Comparison of ENCODE assay signal across 8 cellular contexts in the genomic region with DNA sequence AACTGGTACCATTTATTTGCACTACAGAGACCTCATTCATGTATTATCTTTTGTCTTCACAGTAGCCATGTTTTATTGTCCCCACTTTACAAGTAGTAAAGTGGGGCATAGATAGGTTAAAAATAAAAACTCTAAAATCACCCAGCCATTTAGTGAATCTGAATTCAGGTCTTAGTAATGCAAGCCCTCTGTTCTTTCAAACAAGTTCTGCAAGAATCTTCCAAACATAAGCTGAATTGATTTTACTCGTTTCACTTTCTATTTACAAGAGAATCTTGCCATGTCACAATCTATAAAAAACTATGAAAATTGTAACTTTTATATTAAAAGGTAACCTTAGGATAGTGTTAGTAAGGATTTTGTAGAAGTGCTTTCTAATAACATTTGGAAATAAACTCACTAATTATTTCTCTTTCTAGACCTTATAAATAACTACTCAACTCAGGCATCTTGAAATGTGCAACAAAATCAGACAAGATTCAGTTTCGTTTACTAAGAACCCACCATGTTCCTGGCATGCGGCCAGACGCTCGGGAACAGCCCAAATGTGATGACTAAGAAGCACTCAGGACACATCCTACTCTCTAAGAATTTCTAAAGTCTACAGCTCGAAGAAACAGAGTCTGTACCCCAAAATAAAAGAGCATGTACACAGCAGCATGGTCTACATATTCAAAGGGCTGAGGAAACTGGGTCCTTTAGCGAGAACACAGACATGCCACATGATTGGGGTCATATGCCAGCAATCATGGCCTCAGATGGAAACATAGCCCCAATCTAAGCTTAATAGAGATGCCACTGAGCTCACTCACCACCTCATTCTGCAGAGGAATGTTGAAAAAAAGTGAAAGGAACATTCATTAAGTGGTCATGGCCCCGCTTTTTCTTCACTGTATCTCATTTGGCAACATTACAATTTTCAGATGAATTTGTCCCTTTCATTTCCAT.
A peak's percentile ranks its signal among the peaks of the same experiment; 100 is the strongest.
DNase-seq lines count a peak whose midpoint lies in the region; ATAC-seq and TF ChIP-seq lines count a peak whose summit lies in the region.

No MANE protein-coding gene starts in this region.

- H3K27ac ChIP-seq in Peyer's patch (no peak overlapping the region), lower lobe of right lung (no peak overlapping the region)

- H3K27me3 ChIP-seq in Peyer's patch (no peaks in the 10 kb centered on the region), lower lobe of right lung (ENCODE audit: low read depth) (no peaks in the 10 kb centered on the region), H7 (ENCODE audit: control insufficient read depth, insufficient read depth, low read length) (no peaks in the 10 kb centered on the region)

- H3K9me3 ChIP-seq in Peyer's patch = no peaks in the 10 kb centered on the region
- no peaks in the 10 kb centered on the region for H3K9me3 ChIP-seq in lower lobe of right lung

- TF ChIP-seq CTCF in Peyer's patch (IDR thresholded peaks at IDR 0.05) (no peak), lower lobe of right lung (IDR thresholded peaks at IDR 0.05) (no peak)

- intact Hi-C loops in lower lobe of right lung (cut with DNase I) = no loop called here

- H3K36me3 ChIP-seq in Peyer's patch (no peaks in the 10 kb centered on the region), lower lobe of right lung (no peaks in the 10 kb centered on the region), H7 (replicated peaks; ENCODE audit: control insufficient read depth, insufficient read depth, low read length) (no peaks in the 10 kb centered on the region)

- TF ChIP-seq POLR2A in Peyer's patch (IDR thresholded peaks at IDR 0.05) = no peak

- H3K4me1 ChIP-seq in Peyer's patch (no peaks in the 10 kb centered on the region), lower lobe of right lung (no peaks in the 10 kb centered on the region)

- H3K4me3 ChIP-seq in Peyer's patch (no peak overlapping the region), lower lobe of right lung (no peak overlapping the region), H7 (ENCODE audit: insufficient read depth, low read depth, low read length) (no peak overlapping the region)

- ATAC-seq in GM18511 (IDR thresholded peaks at IDR 0.05; ENCODE audit: unreplicated experiment) = peak; percentile 97
- ATAC-seq in HG02840 (IDR thresholded peaks at IDR 0.05; ENCODE audit: low FRiP score, unreplicated experiment) = peak; percentile 89
- peak in 1 of 2 donors; percentile 33 for ATAC-seq in lower lobe of right lung

- DNase-seq in Peyer's patch (peak in 2 of 3 donors; percentile 56 to 77), lower lobe of right lung (peak; percentile 53), cortex of kidney (lab: John Stamatoyannopoulos, UW) (no peak), H7 (no peak)
- peak; percentile 15 to 68 (median 58) for DNase-seq in activated naive CD4-positive, alpha-beta T cell (lab: John Stamatoyannopoulos, UW)
- peak; percentile 79 for DNase-seq in stimulated activated naive CD4-positive, alpha-beta T cell treated with Interleukin-2 at 50 U/mL for 16 hours (lab: John Stamatoyannopoulos, UW)

Comparison
In these comparisons a context has a peak if more than half of its experiments do, and no peak if none do; other contexts are left out.
1. DNase-seq: peak in Peyer's patch (2 of 3), activated naive CD4-positive, alpha-beta T cell (4 of 4), lower lobe of right lung (single experiment) and stimulated activated naive CD4-positive, alpha-beta T cell treated with Interleukin-2 at 50 U/mL for 16 hours (single experiment); none in cortex of kidney (single experiment) and H7 (single experiment).